Comparison of ENCODE assay signal across 25 cellular contexts in the genomic region with DNA sequence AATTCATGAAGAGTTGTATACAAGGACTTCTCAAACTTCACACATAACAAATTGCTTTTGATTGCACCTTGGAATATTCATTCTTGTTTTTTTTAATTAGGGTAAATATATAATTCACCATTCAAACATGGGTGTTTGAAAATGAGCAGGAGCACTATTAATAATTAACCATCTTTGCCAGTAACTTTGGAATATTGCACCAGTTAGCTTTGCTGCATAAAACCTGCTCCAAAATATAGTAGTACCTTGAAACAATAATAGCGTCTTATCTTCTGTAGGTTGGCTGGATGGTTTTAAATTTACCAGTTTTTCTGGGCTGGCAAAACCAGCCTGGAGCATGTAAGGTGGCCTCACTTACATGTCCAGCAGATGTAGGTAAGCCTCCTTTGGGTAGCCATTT.
"Had no signal": no experiment of that assay in that cellular context is flagged by ENCODE, and none has a peak within 500 bp of the region (broad histone marks: within the 10 kb centered on the region; RNA-seq: fewer than 3 reads in every experiment).

No MANE protein-coding gene starts in this region.

- H3K27ac Mint-ChIP-seq: activated CD4-positive, alpha-beta memory T cell treated with anti-CD3 and anti-CD28 coated beads, Interleukin-2, amount 10 ng/mL, durations not matched to agents 7 days and 5 days; activated CD4-positive, alpha-beta T cell treated with anti-CD3 and anti-CD28 coated beads, Interleukin-2, amount 10 ng/mL, durations not matched to agents 7 days and 5 days; activated T-cell treated with anti-CD3 and anti-CD28 coated beads, Interleukin-2, amount 50 U/mL, for 24 hours; T-helper 17 cell; WTC11 had no signal

- H3K4me3 Mint-ChIP-seq: activated CD4-positive, alpha-beta memory T cell treated with anti-CD3 and anti-CD28 coated beads, Interleukin-2, amount 10 ng/mL, durations not matched to agents 7 days and 5 days; activated CD4-positive, alpha-beta T cell treated with anti-CD3 and anti-CD28 coated beads, Interleukin-2, amount 10 ng/mL, durations not matched to agents 7 days and 5 days; activated T-cell treated with anti-CD3 and anti-CD28 coated beads, Interleukin-2, amount 50 U/mL, for 24 hours; naive thymus-derived CD4-positive, alpha-beta T cell; T-helper 17 cell; WTC11 had no signal

- H3K36me3 Mint-ChIP-seq: naive thymus-derived CD4-positive, alpha-beta T cell; WTC11 had no signal

- H3K9me3 ChIP-seq: right atrium auricular region, thoracic aorta, vagina had no signal

- DNase-seq: activated CD4-positive, alpha-beta memory T cell treated with anti-CD3 and anti-CD28 coated beads, Interleukin-2, amount 10 ng/mL, durations not matched to agents 7 days and 5 days; activated CD4-positive, alpha-beta T cell treated with anti-CD3 and anti-CD28 coated beads for 1 hour; activated CD4-positive, alpha-beta T cell treated with anti-CD3 and anti-CD28 coated beads, Interleukin-2, amount 10 ng/mL, durations not matched to agents 7 days and 5 days; activated CD8-positive, alpha-beta memory T cell treated with anti-CD3 and anti-CD28 coated beads, Interleukin-2, amount 50 U/mL, for 48 hours; activated gamma-delta T cell; activated naive CD4-positive, alpha-beta T cell treated with anti-CD3 and anti-CD28 coated beads, Interleukin-2, amount 50 U/mL, for 16 hours; activated T-cell treated with anti-CD3 and anti-CD28 coated beads, Interleukin-2, amount 50 U/mL, for 24 hours; amniotic stem cell; caudate nucleus; cortex of kidney; heart left ventricle; left ventricle myocardium superior; mammary epithelial cell; midbrain; naive thymus-derived CD4-positive, alpha-beta T cell; stimulated activated CD4-positive, alpha-beta T cell treated with anti-CD3 and anti-CD28 coated beads, Interleukin-2, amount 100 ng/mL, for 48 hours; stimulated activated naive CD8-positive, alpha-beta T cell treated with anti-CD3 and anti-CD28 coated beads, Interleukin-15, Interleukin-2, amounts not matched to agents 100 U/mL and 50 U/mL, for 24 hours; T-helper 17 cell; trophoblast cell had no signal

- H3K36me3 ChIP-seq: heart left ventricle, right atrium auricular region, thoracic aorta, vagina had no signal

- H3K27me3 ChIP-seq: heart left ventricle, right atrium auricular region, vagina had no signal

- FAIRE-seq: astrocyte, endothelial cell of umbilical vein had no signal

- H3K27ac ChIP-seq: heart left ventricle, right atrium auricular region, thoracic aorta, vagina had no signal

- ATAC-seq: heart left ventricle; left ventricle myocardium superior; naive thymus-derived CD4-positive, alpha-beta T cell; stimulated activated naive CD8-positive, alpha-beta T cell treated with anti-CD3 and anti-CD28 coated beads, Interleukin-15, Interleukin-2, amounts not matched to agents 100 U/mL and 50 U/mL, for 24 hours; T-helper 17 cell; WTC11 had no signal

- H3K4me1 ChIP-seq: heart left ventricle, right atrium auricular region, vagina had no signal

- H3K4me3 ChIP-seq: heart left ventricle, right atrium auricular region, thoracic aorta, vagina had no signal

- H3K4me1 Mint-ChIP-seq: activated CD4-positive, alpha-beta memory T cell treated with anti-CD3 and anti-CD28 coated beads, Interleukin-2, amount 10 ng/mL, durations not matched to agents 7 days and 5 days; activated CD4-positive, alpha-beta T cell treated with anti-CD3 and anti-CD28 coated beads, Interleukin-2, amount 10 ng/mL, durations not matched to agents 7 days and 5 days; naive thymus-derived CD4-positive, alpha-beta T cell; T-helper 17 cell; WTC11 had no signal

- H3K27me3 Mint-ChIP-seq: activated CD4-positive, alpha-beta memory T cell treated with anti-CD3 and anti-CD28 coated beads, Interleukin-2, amount 10 ng/mL, durations not matched to agents 7 days and 5 days; activated CD4-positive, alpha-beta T cell treated with anti-CD3 and anti-CD28 coated beads, Interleukin-2, amount 10 ng/mL, durations not matched to agents 7 days and 5 days; activated T-cell treated with anti-CD3 and anti-CD28 coated beads, Interleukin-2, amount 50 U/mL, for 24 hours; naive thymus-derived CD4-positive, alpha-beta T cell; T-helper 17 cell had no signal
